ENCODE assay signal across 18 cellular contexts in genomic region chr3:186366206-186366605, GRCh38.
"Had no signal": no experiment of that assay in that cellular context is flagged by ENCODE, and none has a peak within 500 bp of the region (broad histone marks: within the 10 kb centered on the region; RNA-seq: fewer than 3 reads in every experiment).

No MANE protein-coding gene starts in this region.

- H3K4me1 Mint-ChIP-seq: activated CD4-positive, alpha-beta memory T cell treated with anti-CD3 and anti-CD28 coated beads, Interleukin-2, amount 10 ng/mL, durations not matched to agents 7 days and 5 days had no signal

- H3K4me3 ChIP-seq: colonic mucosa, lower lobe of right lung, neural progenitor cell, ovary, skin epidermis, upper lobe of right lung had no signal

- H3K9me3 ChIP-seq: colonic mucosa, lower lobe of right lung, ovary, upper lobe of right lung had no signal

- H3K4me2 ChIP-seq: neural progenitor cell had no signal

- H3K27ac ChIP-seq: colonic mucosa, lower lobe of right lung, neural progenitor cell, ovary, skin epidermis, upper lobe of right lung had no signal

- ATAC-seq: activated CD4-positive, alpha-beta T cell treated with anti-CD3 and anti-CD28 coated beads for 36 hours; lower lobe of right lung; SK-N-SH treated with all-trans-retinoic acid at 6 μM for 48 hours; upper lobe of right lung had no signal

- H3K4me3 Mint-ChIP-seq: activated CD4-positive, alpha-beta memory T cell treated with anti-CD3 and anti-CD28 coated beads, Interleukin-2, amount 10 ng/mL, durations not matched to agents 7 days and 5 days; activated CD4-positive, alpha-beta T cell treated with anti-CD3 and anti-CD28 coated beads for 36 hours; activated T-cell treated with anti-CD3 and anti-CD28 coated beads, Interleukin-2, amount 50 U/mL, for 24 hours; neural progenitor cell had no signal

- H3K36me3 ChIP-seq: colonic mucosa, lower lobe of right lung, neural progenitor cell, ovary, upper lobe of right lung had no signal

- H3K36me3 Mint-ChIP-seq: neural progenitor cell had no signal

- H3K27ac Mint-ChIP-seq: activated CD4-positive, alpha-beta memory T cell treated with anti-CD3 and anti-CD28 coated beads, Interleukin-2, amount 10 ng/mL, durations not matched to agents 7 days and 5 days; activated CD4-positive, alpha-beta T cell treated with anti-CD3 and anti-CD28 coated beads for 36 hours; activated T-cell treated with anti-CD3 and anti-CD28 coated beads, Interleukin-2, amount 50 U/mL, for 24 hours; neural progenitor cell had no signal

- H3K9ac ChIP-seq: neural progenitor cell had no signal

- H3K9me3 Mint-ChIP-seq: activated CD4-positive, alpha-beta memory T cell treated with anti-CD3 and anti-CD28 coated beads, Interleukin-2, amount 10 ng/mL, durations not matched to agents 7 days and 5 days; activated T-cell treated with anti-CD3 and anti-CD28 coated beads, Interleukin-2, amount 50 U/mL, for 24 hours; neural progenitor cell had no signal

- H3K27me3 ChIP-seq: ovary had no signal

- DNase-seq: activated CD4-positive, alpha-beta memory T cell treated with anti-CD3 and anti-CD28 coated beads, Interleukin-2, amount 10 ng/mL, durations not matched to agents 7 days and 5 days; activated CD4-positive, alpha-beta T cell treated with anti-CD3 and anti-CD28 coated beads for 36 hours; activated effector memory CD4-positive, alpha-beta T cell treated with Interleukin-2 at 50 U/mL for 16 hours; activated naive CD4-positive, alpha-beta T cell treated with anti-CD3 and anti-CD28 coated beads, Interleukin-2, amount 50 U/mL, for 16 hours; activated T-cell treated with anti-CD3 and anti-CD28 coated beads, Interleukin-2, amount 50 U/mL, for 24 hours; colonic mucosa; effector CD4-positive, alpha-beta T cell; foreskin fibroblast; glutamatergic neuron; lower lobe of right lung; ovary; stimulated activated CD4-positive, alpha-beta T cell treated with anti-CD3 and anti-CD28 coated beads, Interleukin-4, amount 100 ng/mL, for 4 hours; stimulated activated CD8-positive, alpha-beta memory T cell treated with anti-CD3 and anti-CD28 coated beads, Interleukin-4, amount 100 ng/mL, for 48 hours; stimulated activated naive CD4-positive, alpha-beta T cell treated with Interleukin-2 at 50 U/mL for 16 hours; upper lobe of right lung had no signal

- H3K4me1 ChIP-seq: colonic mucosa had no signal
